24 cellular contexts compared by ENCODE assay signal in genomic region chr17:46866325-46866724, GRCh38. TPM values are rescaled to one million over a fixed set of nuclear protein-coding genes. Genes with fewer than 3 reads are reported as not detected.
A peak's percentile ranks its signal among the peaks of the same experiment; 100 is the strongest.
DNase-seq lines count a peak whose midpoint lies in the region; ATAC-seq, FAIRE-seq and TF ChIP-seq lines count a peak whose summit lies in the region.
"Had no signal": no experiment of that assay in that cellular context is flagged by ENCODE, and none has a peak within 500 bp of the region (broad histone marks: within the 10 kb centered on the region; RNA-seq: fewer than 3 reads in every experiment).

No MANE protein-coding gene starts in this region.

- H3K27ac Mint-ChIP-seq in stimulated activated effector memory CD8-positive, alpha-beta T cell treated with anti-CD3 and anti-CD28 coated beads, Interleukin-12 subunit alpha, Interleukin-12 subunit beta, amount 100 ng/mL, for 72 hours: no peak overlapping the region

- H2BK5ac ChIP-seq in IMR-90 (ENCODE audit: low read depth, low read length, poor library complexity, severe bottlenecking): peak overlapping the region; percentile 5

- BruUV-seq in IMR-90 (replicated peaks; lab: Mats Ljungman, UMichigan) (no TSS peak), GM12878 (replicated peaks; lab: Mats Ljungman, UMichigan) (no TSS peak)

- H3K9me3 ChIP-seq in BLaER1: no peaks in the 10 kb centered on the region
- no peaks in the 10 kb centered on the region; the same call in 1 of the 2 replicates for H3K9me3 ChIP-seq in IMR-90 (ENCODE audit: control insufficient read depth, insufficient read depth, low read length)
- no peaks in the 10 kb centered on the region for H3K9me3 ChIP-seq in GM12878 (replicated peaks; ENCODE audit: control insufficient read depth, insufficient read depth, low read length)
- H3K9me3 ChIP-seq in osteoblast (ENCODE audit: low read depth, low read length): no peaks in the 10 kb centered on the region
- H3K9me3 ChIP-seq: BE2C, MG63, SK-N-SH had no signal

- H3K9ac ChIP-seq in BLaER1 (no peak overlapping the region), IMR-90 (ENCODE audit: low read depth, low read length) (no peak overlapping the region), GM12878 (ENCODE audit: control insufficient read depth, insufficient read depth, low read length) (no peak overlapping the region)
- H3K9ac ChIP-seq: SK-N-SH had no signal

- FAIRE-seq in GM12878 (lab: Jason Lieb, UNC): no peak
- FAIRE-seq: D721Med had no signal

- H2AK9ac ChIP-seq in IMR-90 (replicated peaks; ENCODE audit: low read depth, low read length, poor library complexity): no peak overlapping the region

- TF ChIP-seq RAD21 in IMR-90 (IDR thresholded peaks at IDR 0.05; ENCODE audit: low read length) (no peak), GM12878 (IDR thresholded peaks at IDR 0.05; ENCODE audit: insufficient read depth, low read depth, low read length) (no peak)

- H3K27ac ChIP-seq in BLaER1 (peak overlapping the region; percentile 32; the same call in 1 of the 2 replicates), IMR-90 (ENCODE audit: insufficient read depth, low read length) (no peak overlapping the region), GM12878 (ENCODE audit: control insufficient read depth, insufficient read depth) (no peak overlapping the region), osteoblast (ENCODE audit: low read depth, low read length) (no peak overlapping the region)

- no peak overlapping the region for H3K18ac ChIP-seq in IMR-90 (ENCODE audit: low read depth, low read length)

- TF ChIP-seq CTCF in IMR-90 (conservative IDR thresholded peaks at IDR 0.05; ENCODE audit: low read depth, low read length) (no peak), GM12878 (IDR thresholded peaks at IDR 0.05 in 2 of 3, conservative IDR thresholded peaks at IDR 0.05 in 1 of 3; ENCODE audit: control insufficient read depth in 2 of 3, extremely low read depth in 1 of 3, insufficient read depth in 1 of 3, low read depth in 3 of 3, low read length in 3 of 3) (no peak), osteoblast (IDR thresholded peaks at IDR 0.05; ENCODE audit: extremely low read depth, low read depth, low read length) (no peak)

- no peak overlapping the region for H4K8ac ChIP-seq in IMR-90 (ENCODE audit: low read depth in 2 of 2, low read length in 2 of 2)

- no peaks in the 10 kb centered on the region for H3K9me3 Mint-ChIP-seq in stimulated activated effector memory CD8-positive, alpha-beta T cell treated with anti-CD3 and anti-CD28 coated beads, Interleukin-12 subunit alpha, Interleukin-12 subunit beta, amount 100 ng/mL, for 72 hours

- H3K79me2 ChIP-seq in GM12878 (ENCODE audit: control insufficient read depth, insufficient read depth, low read length) (no peaks in the 10 kb centered on the region), osteoblast (ENCODE audit: insufficient read depth, low read length) (no peaks in the 10 kb centered on the region)

- ATAC-seq in IMR-90 (ENCODE audit: low read depth) (no peak), GM12878 (no peak)
- no peak for ATAC-seq in stimulated activated effector memory CD8-positive, alpha-beta T cell treated with anti-CD3 and anti-CD28 coated beads, Interleukin-12 subunit alpha, Interleukin-12 subunit beta, amount 100 ng/mL, for 72 hours
- ATAC-seq: PC-3 had no signal

- no peaks in the 10 kb centered on the region for H3K36me3 Mint-ChIP-seq in stimulated activated effector memory CD8-positive, alpha-beta T cell treated with anti-CD3 and anti-CD28 coated beads, Interleukin-12 subunit alpha, Interleukin-12 subunit beta, amount 100 ng/mL, for 72 hours
- H3K36me3 Mint-ChIP-seq: CD4-positive, CD25-positive, alpha-beta regulatory T cell had no signal

- H3K27me3 ChIP-seq in BLaER1 (no peaks in the 10 kb centered on the region), IMR-90 (ENCODE audit: control insufficient read depth, insufficient read depth, low read length) (peaks cover 43% of the 10 kb centered on the region), GM12878 (replicated peaks in 1 of 2; ENCODE audit: control insufficient read depth in 2 of 2, insufficient read depth in 2 of 2, low read length in 1 of 2) (peaks cover 0 to 2% of the 10 kb centered on the region in 2 experiments; a peak in 2 of 4 replicates), osteoblast (ENCODE audit: insufficient read depth, low read length) (peaks cover 8% of the 10 kb centered on the region)
- H3K27me3 ChIP-seq: BE2C, MG63 had no signal

- peaks cover 59% of the 10 kb centered on the region for H3K4me1 ChIP-seq in BLaER1
- peaks cover 4% of the 10 kb centered on the region; the same call in 1 of the 2 replicates for H3K4me1 ChIP-seq in IMR-90 (ENCODE audit: control insufficient read depth, insufficient read depth, low read length)
- H3K4me1 ChIP-seq in GM12878 (ENCODE audit: control insufficient read depth, insufficient read depth, low read length): no peaks in the 10 kb centered on the region
- H3K4me1 ChIP-seq in osteoblast (ENCODE audit: insufficient read depth, low read length): no peaks in the 10 kb centered on the region

- H4K5ac ChIP-seq in IMR-90 (ENCODE audit: low read depth, low read length): no peak overlapping the region

- H3K14ac ChIP-seq in IMR-90 (replicated peaks; ENCODE audit: low read depth, low read length): no peak overlapping the region

- H3K4me2 ChIP-seq in BLaER1 (peak overlapping the region; percentile 86), IMR-90 (ENCODE audit: low read depth, low read length) (no peak overlapping the region), GM12878 (ENCODE audit: control insufficient read depth, insufficient read depth) (no peak overlapping the region), osteoblast (ENCODE audit: insufficient read depth, low read length) (no peak overlapping the region)
- H3K4me2 ChIP-seq: SK-N-SH had no signal

- TF ChIP-seq POLR2A in IMR-90 (IDR thresholded peaks at IDR 0.05; ENCODE audit: low read depth, low read length) (no peak), GM12878 (IDR thresholded peaks at IDR 0.05; ENCODE audit: low read depth, low read length) (no peak)

- 59 to 100% methylated on average over 2 to 7 of the region's 8 CpGs for WGBS in IMR-90 (ENCODE audit: extremely low coverage in 2 of 2, insufficient read length in 1 of 2), 2 experiments
- 31% methylated on average over 8 of the region's 8 CpGs for WGBS in GM12878 (ENCODE audit: insufficient coverage, insufficient replicate concordance, low lambda C conversion rate, missing lambda C conversion rate)

- dilution Hi-C loops in IMR-90 (cut with HindIII; ENCODE audit: low sequenced_read_pairs, unreplicated experiment): no loop called here

- no peaks in the 10 kb centered on the region; the same call in 1 of the 2 replicates for H3K9me1 ChIP-seq in IMR-90 (ENCODE audit: insufficient read depth, low read length)

- H2AFZ ChIP-seq in IMR-90 (replicated peaks; ENCODE audit: low read length, poor library complexity) (no peak overlapping the region), GM12878 (ENCODE audit: control insufficient read depth, low read depth, low read length) (no peak overlapping the region), osteoblast (ENCODE audit: low read length) (no peak overlapping the region)

- RAD21 ChIA-PET in GM12878 (lab: Charles Lee; ENCODE audit: unreplicated experiment): no interaction called here

- no peak overlapping the region for H2BK120ac ChIP-seq in IMR-90 (ENCODE audit: low read depth, low read length)

- no peaks in the 10 kb centered on the region for H3K79me1 ChIP-seq in IMR-90 (ENCODE audit: low read depth in 1 of 2, low read length in 2 of 2)

- SMC1A ChIA-PET in GM12878 (lab: Charles Lee; ENCODE audit: uncharacterized antibody, unreplicated experiment): no interaction called here

- no peak overlapping the region for H3K56ac ChIP-seq in IMR-90 (ENCODE audit: extremely low read depth, insufficient read depth, low read length)

- H3K4me3 ChIP-seq in BLaER1 (no peak overlapping the region), IMR-90 (ENCODE audit: insufficient read depth, low read depth, low read length) (no peak overlapping the region), GM12878 (no peak overlapping the region), osteoblast (ENCODE audit: insufficient read depth, low read length) (no peak overlapping the region)
- H3K4me3 ChIP-seq: MG63 had no signal

- no peak overlapping the region for H2BK20ac ChIP-seq in IMR-90 (ENCODE audit: low read depth, low read length)

- TF ChIP-seq EP300 in GM12878 (IDR thresholded peaks at IDR 0.05; ENCODE audit: borderline replicate concordance in 1 of 2, control insufficient read depth in 1 of 2, low read depth in 2 of 2, low read length in 2 of 2): no peak

- H2BK15ac ChIP-seq in IMR-90 (ENCODE audit: low read depth, low read length): no peak overlapping the region

- no peaks in the 10 kb centered on the region for H4K20me1 ChIP-seq in BLaER1
- H4K20me1 ChIP-seq in IMR-90 (ENCODE audit: insufficient read depth, low read length): no peaks in the 10 kb centered on the region
- H4K20me1 ChIP-seq in GM12878 (ENCODE audit: control insufficient read depth, insufficient read depth): no peaks in the 10 kb centered on the region
- H4K20me1 ChIP-seq in osteoblast (ENCODE audit: insufficient read depth, low read length): no peaks in the 10 kb centered on the region

- H3K4ac ChIP-seq in IMR-90 (ENCODE audit: low read depth, low read length): no peak overlapping the region

- H3K4me1 Mint-ChIP-seq in stimulated activated effector memory CD8-positive, alpha-beta T cell treated with anti-CD3 and anti-CD28 coated beads, Interleukin-12 subunit alpha, Interleukin-12 subunit beta, amount 100 ng/mL, for 72 hours: peaks cover 5% of the 10 kb centered on the region

- CTCF ChIA-PET in IMR-90 (lab: Yijun Ruan, JAX) (no interaction called here), GM12878 (lab: Yijun Ruan, JAX) (interaction anchor here (0.9 kb wide), 1 partner anchor 31 kb away, joined by 3 read pairs; no protein-coding TSS in a partner anchor)

- H3K36me3 ChIP-seq in BLaER1 (no peaks in the 10 kb centered on the region), IMR-90 (ENCODE audit: control insufficient read depth, insufficient read depth, low read length) (no peaks in the 10 kb centered on the region), GM12878 (ENCODE audit: control insufficient read depth in 2 of 2, insufficient read depth in 2 of 2, low read length in 1 of 2) (no peaks in the 10 kb centered on the region), osteoblast (ENCODE audit: insufficient read depth, low read length) (no peaks in the 10 kb centered on the region)
- H3K36me3 ChIP-seq: BE2C, MG63 had no signal

- no peak overlapping the region for H3K4me3 Mint-ChIP-seq in stimulated activated effector memory CD8-positive, alpha-beta T cell treated with anti-CD3 and anti-CD28 coated beads, Interleukin-12 subunit alpha, Interleukin-12 subunit beta, amount 100 ng/mL, for 72 hours
- H3K4me3 Mint-ChIP-seq: CD4-positive, CD25-positive, alpha-beta regulatory T cell had no signal

- no peak overlapping the region for H3K23ac ChIP-seq in IMR-90 (ENCODE audit: low read depth, low read length)

- POLR2A ChIA-PET in IMR-90 (lab: Charles Lee; ENCODE audit: unreplicated experiment): no interaction called here
- POLR2A ChIA-PET in GM12878 (lab: Charles Lee): no interaction called here

- no peak for DNase-seq in IMR-90
- DNase-seq in GM12878 (ENCODE audit: low read depth, low spot score): no peak
- DNase-seq in osteoblast (ENCODE audit: insufficient read length, low spot score, missing footprints): peak; percentile 41
- DNase-seq in cerebellum (ENCODE audit: low spot score): no peak
- no peak for DNase-seq in superior temporal gyrus (ENCODE audit: extremely low spot score)
- DNase-seq in stimulated activated effector memory CD8-positive, alpha-beta T cell treated with anti-CD3 and anti-CD28 coated beads, Interleukin-12 subunit alpha, Interleukin-12 subunit beta, amount 100 ng/mL, for 72 hours (ENCODE audit: low spot score in 2 of 2): no peak
- DNase-seq: 8988T; ACHN; BE2C; CD4-positive, CD25-positive, alpha-beta regulatory T cell; GOT3; HCEC 1CT; KBM-7; MG63; NCI-H2029; NCI-H2227 treated with DMSO at 0.1 percent for 48 hours; NCI-H510A; NCI-H774; PC-3; SK-N-SH; SW 1271 had no signal

- in situ Hi-C loops in IMR-90 (cut with MboI; ENCODE audit: low sequenced_read_pairs) (loop anchor here (25.0 kb wide), 1 partner anchor 146 kb away; no protein-coding TSS in a partner anchor), GM12878 (cut with MboI) (no loop called here)

- no peak overlapping the region for H4K91ac ChIP-seq in IMR-90 (ENCODE audit: insufficient read depth, low read depth, low read length)

- no peak overlapping the region for H2AK5ac ChIP-seq in IMR-90 (ENCODE audit: low read depth, low read length)

- intact Hi-C loops in IMR-90 (cut with micrococcal nuclease): no loop called here
- intact Hi-C loops in GM12878 (cut with micrococcal nuclease; ENCODE audit: unreplicated experiment): no loop called here

RNA-seq across cellular contexts. Expression of gene WNT9B, which starts 14.9 kb away (rescaled TPM):
- total RNA-seq in IMR-90 (2012; rRNA removed) (not detected in 2 replicates), GM12878 (2014; rRNA removed) (not detected in 2 replicates), GM12878 (2014; rRNA removed; fragmentation: Illumina TruSeq; extraction: Trizol) (not detected in 2 replicates), GM12878 (2021) (not detected in 2 replicates), osteoblast (0.36 TPM in 1 of 2 replicates, not detected in the other), cerebellum (4.1 TPM)
- polyA plus RNA-seq in IMR-90 (2012; rRNA removed) (not detected in 2 replicates), GM12878 (2011; rRNA removed) (not detected in 2 replicates), GM12878 (2014; fragmentation: Illumina TruSeq; extraction: Trizol) (not detected in 2 replicates), GM12878 (2014; fragmentation: Nextera tagmentation; extraction: Ambion mirVana) (not detected), GM12878 (2014; rRNA removed) (not detected in 2 replicates), GM12878 (2016; fragmentation: Nextera tagmentation; extraction: Ambion mirVana) (not detected)
- not detected in 2 replicates for polyA plus RNA-seq in IMR-90 (2012; cell fraction: cytosol; rRNA removed)
- not detected in 2 replicates for polyA plus RNA-seq in IMR-90 (2012; cell fraction: nucleus; rRNA removed; ENCODE audit: low replicate concordance)
- not detected in 2 replicates for total RNA-seq in GM12878 (2013; cell fraction: nucleolus; rRNA removed)
- polyA plus RNA-seq in GM12878 (2011; ENCODE audit: low read depth): not detected
- polyA plus RNA-seq in GM12878 (2011; cell fraction: cytosol; rRNA removed): not detected in 2 replicates
- polyA plus RNA-seq in GM12878 (2011; cell fraction: nucleus; rRNA removed): not detected in 2 replicates
- polyA plus RNA-seq in GM12878 (2012): not detected in 2 replicates
- not detected in 2 replicates for polyA minus RNA-seq in GM12878 (2011; rRNA and poly(A)+ RNA removed)
- not detected in 2 replicates for polyA minus RNA-seq in GM12878 (2011; cell fraction: cytosol; rRNA and poly(A)+ RNA removed)
- not detected in 2 replicates for polyA minus RNA-seq in GM12878 (2011; cell fraction: nucleus; rRNA and poly(A)+ RNA removed)
- total RNA-seq: CD4-positive, CD25-positive, alpha-beta regulatory T cell; G401; PC-3 had no signal
- polyA plus RNA-seq: CD4-positive, CD25-positive, alpha-beta regulatory T cell; SK-N-SH had no signal

RNA-seq across cellular contexts. Expression of gene WNT3, which starts 47.8 kb away (rescaled TPM):
- total RNA-seq in IMR-90 (2012; rRNA removed) (0.56 and 0.72 TPM in 2 replicates), GM12878 (2014; rRNA removed) (not detected in 2 replicates), GM12878 (2014; rRNA removed; fragmentation: Illumina TruSeq; extraction: Trizol) (not detected in 2 replicates), GM12878 (2021) (not detected in 2 replicates), osteoblast (0.88 and 1.1 TPM in 2 replicates), cerebellum (12.3 TPM)
- polyA plus RNA-seq in IMR-90 (2012; rRNA removed) (0.99 and 1.0 TPM in 2 replicates), GM12878 (2011; rRNA removed) (0.01 TPM in 1 of 2 replicates, not detected in the other), GM12878 (2014; fragmentation: Illumina TruSeq; extraction: Trizol) (not detected in 2 replicates), GM12878 (2014; fragmentation: Nextera tagmentation; extraction: Ambion mirVana) (not detected), GM12878 (2014; rRNA removed) (0.03 TPM in 1 of 2 replicates, not detected in the other), GM12878 (2016; fragmentation: Nextera tagmentation; extraction: Ambion mirVana) (not detected)
- 0.58 and 0.71 TPM in 2 replicates for polyA plus RNA-seq in IMR-90 (2012; cell fraction: cytosol; rRNA removed)
- 3.1 and 4.9 TPM in 2 replicates for polyA plus RNA-seq in IMR-90 (2012; cell fraction: nucleus; rRNA removed; ENCODE audit: low replicate concordance)
- not detected in 2 replicates for total RNA-seq in GM12878 (2013; cell fraction: nucleolus; rRNA removed)
- 0.16 TPM for polyA plus RNA-seq in GM12878 (2011; ENCODE audit: low read depth)
- polyA plus RNA-seq in GM12878 (2011; cell fraction: cytosol; rRNA removed): not detected in 2 replicates
- not detected in 2 replicates for polyA plus RNA-seq in GM12878 (2011; cell fraction: nucleus; rRNA removed)
- polyA plus RNA-seq in GM12878 (2012): 0.07 and 0.11 TPM in 2 replicates
- polyA minus RNA-seq in GM12878 (2011; rRNA and poly(A)+ RNA removed): not detected in 2 replicates
- polyA minus RNA-seq in GM12878 (2011; cell fraction: cytosol; rRNA and poly(A)+ RNA removed): not detected in 2 replicates
- polyA minus RNA-seq in GM12878 (2011; cell fraction: nucleus; rRNA and poly(A)+ RNA removed): not detected in 2 replicates
- total RNA-seq: CD4-positive, CD25-positive, alpha-beta regulatory T cell; G401 had no signal
- polyA plus RNA-seq: CD4-positive, CD25-positive, alpha-beta regulatory T cell had no signal

RNA-seq across cellular contexts. Expression of gene GOSR2, which starts 56.6 kb away (rescaled TPM):
- total RNA-seq in IMR-90 (2012; rRNA removed) (65.8 and 75.6 TPM in 2 replicates), GM12878 (2014; rRNA removed) (31.2 and 35.3 TPM in 2 replicates), GM12878 (2014; rRNA removed; fragmentation: Illumina TruSeq; extraction: Trizol) (28.7 and 30.1 TPM in 2 replicates), GM12878 (2021) (41.4 and 43.4 TPM in 2 replicates), osteoblast (43.9 and 44.9 TPM in 2 replicates), cerebellum (44.0 TPM)
- polyA plus RNA-seq in IMR-90 (2012; rRNA removed) (59.5 and 63.4 TPM in 2 replicates), GM12878 (2011; rRNA removed) (51.8 and 60.4 TPM in 2 replicates), GM12878 (2014; fragmentation: Illumina TruSeq; extraction: Trizol) (34.9 and 35.7 TPM in 2 replicates), GM12878 (2014; fragmentation: Nextera tagmentation; extraction: Ambion mirVana) (10 to 100 TPM; 49.2 to 59.1 TPM), GM12878 (2014; rRNA removed) (35.4 and 44.8 TPM in 2 replicates), GM12878 (2016; fragmentation: Nextera tagmentation; extraction: Ambion mirVana) (10 to 100 TPM; 59.7 to 64.5 TPM)
- 33.4 and 53.7 TPM in 2 replicates for polyA plus RNA-seq in IMR-90 (2012; cell fraction: cytosol; rRNA removed)
- 37.6 and 83.5 TPM in 2 replicates for polyA plus RNA-seq in IMR-90 (2012; cell fraction: nucleus; rRNA removed; ENCODE audit: low replicate concordance)
- 153 and 161 TPM in 2 replicates for total RNA-seq in GM12878 (2013; cell fraction: nucleolus; rRNA removed)
- 21.3 TPM for polyA plus RNA-seq in GM12878 (2011; ENCODE audit: low read depth)
- polyA plus RNA-seq in GM12878 (2011; cell fraction: cytosol; rRNA removed): 43.8 and 47.7 TPM in 2 replicates
- 63.8 and 70.5 TPM in 2 replicates for polyA plus RNA-seq in GM12878 (2011; cell fraction: nucleus; rRNA removed)
- polyA plus RNA-seq in GM12878 (2012): 27.7 and 28.7 TPM in 2 replicates
- 62.2 and 62.3 TPM in 2 replicates for polyA minus RNA-seq in GM12878 (2011; rRNA and poly(A)+ RNA removed)
- 9.0 and 14.3 TPM in 2 replicates for polyA minus RNA-seq in GM12878 (2011; cell fraction: cytosol; rRNA and poly(A)+ RNA removed)
- polyA minus RNA-seq in GM12878 (2011; cell fraction: nucleus; rRNA and poly(A)+ RNA removed): 49.7 and 73.7 TPM in 2 replicates
